In the genomic region with DNA sequence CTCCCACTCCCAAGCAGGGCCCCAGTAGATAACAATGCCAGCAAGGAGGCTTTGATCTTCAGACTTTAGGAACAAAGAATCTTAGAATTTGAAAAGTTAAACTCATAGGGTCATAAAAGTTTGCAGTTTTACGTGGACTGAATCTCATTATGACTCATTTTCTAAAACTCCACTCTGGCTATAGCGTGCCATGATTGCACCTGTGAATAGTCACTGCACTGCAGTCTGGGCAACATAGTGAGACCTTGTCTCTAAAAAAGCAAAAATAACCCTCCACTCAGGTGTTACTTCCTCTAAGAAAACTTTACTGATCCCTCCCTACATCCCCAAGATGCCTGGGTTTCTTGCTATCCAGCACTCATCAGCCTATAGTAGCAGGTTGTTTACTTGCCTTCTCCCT, we compare ENCODE assay signal across 18 cellular contexts.
DNase-seq lines count a peak whose midpoint lies in the region; ATAC-seq, FAIRE-seq and TF ChIP-seq lines count a peak whose summit lies in the region.
"Had no signal": no experiment of that assay in that cellular context is flagged by ENCODE, and none has a peak within 500 bp of the region (broad histone marks: within the 10 kb centered on the region; RNA-seq: fewer than 3 reads in every experiment).

No MANE protein-coding gene starts in this region.

- peak; percentile 44 to 66; a peak in 2 of 4 replicates for TF ChIP-seq EP300 in GM12878 (IDR thresholded peaks at IDR 0.05; ENCODE audit: borderline replicate concordance in 1 of 2, control insufficient read depth in 1 of 2, low read depth in 2 of 2, low read length in 2 of 2)

- peak overlapping the region; percentile 55 for H3K4me2 ChIP-seq in GM12878 (ENCODE audit: control insufficient read depth, insufficient read depth)
- H3K4me2 ChIP-seq: KMS-11 had no signal

- WGBS in GM12878 (ENCODE audit: insufficient coverage, insufficient replicate concordance, low lambda C conversion rate, missing lambda C conversion rate) = 0% methylated on average over 2 of the region's 2 CpGs
- 80 to 87% methylated on average over 2 of the region's 2 CpGs for WGBS in pancreas, 2 donors
- 63 to 83% (median 72%) methylated on average over 2 of the region's 2 CpGs for WGBS in spleen, 5 donors

- no peak for TF ChIP-seq CTCF in GM12878 (IDR thresholded peaks at IDR 0.05 in 2 of 3, conservative IDR thresholded peaks at IDR 0.05 in 1 of 3; ENCODE audit: control insufficient read depth in 2 of 3, extremely low read depth in 1 of 3, insufficient read depth in 1 of 3, low read depth in 3 of 3, low read length in 3 of 3)
- no peak for TF ChIP-seq CTCF in pancreas (IDR thresholded peaks at IDR 0.05)
- TF ChIP-seq CTCF in spleen (IDR thresholded peaks at IDR 0.05 in 8 of 11, conservative IDR thresholded peaks at IDR 0.05 in 3 of 11) = no peak

- TF ChIP-seq RAD21 in GM12878 (IDR thresholded peaks at IDR 0.05; ENCODE audit: insufficient read depth, low read depth, low read length) = no peak

- no peak overlapping the region; the same call in 1 of the 2 replicates for H3K9ac ChIP-seq in GM12878 (ENCODE audit: control insufficient read depth, insufficient read depth, low read length)
- H3K9ac ChIP-seq: KMS-11, parathyroid adenoma had no signal

- BruUV-seq in GM12878 (replicated peaks; lab: Mats Ljungman, UMichigan) = no TSS peak

- peak; percentile 85 for FAIRE-seq in GM12878 (lab: Jason Lieb, UNC)
- FAIRE-seq in pancreas (lab: Jason Lieb, UNC) = no peak

- intact Hi-C loops in GM12878 (cut with micrococcal nuclease; ENCODE audit: unreplicated experiment) = no loop called here
- intact Hi-C loops in pancreas (cut with DNase I) = no loop called here
- intact Hi-C loops in spleen (cut with DNase I; ENCODE audit: low total_unique reads) = no loop called here

- TF ChIP-seq POLR2A in GM12878 (IDR thresholded peaks at IDR 0.05; ENCODE audit: low read depth, low read length) (no peak), spleen (IDR thresholded peaks at IDR 0.05) (no peak)

- H4K20me1 ChIP-seq in GM12878 (ENCODE audit: control insufficient read depth, insufficient read depth) = no peaks in the 10 kb centered on the region

- DNase-seq in GM12878 (ENCODE audit: low read depth, low spot score) = peak; percentile 47
- DNase-seq in NCI-H524 (lab: John Stamatoyannopoulos, UW) = no peak
- DNase-seq in pancreas = no peak
- DNase-seq in spleen = no peak
- DNase-seq in HEK293T (ENCODE audit: extremely low spot score) = no peak
- DNase-seq: activated CD4-positive, alpha-beta T cell treated with anti-CD3 and anti-CD28 coated beads, Interleukin-2, amount 50 U/mL, for 1 hour; activated naive CD4-positive, alpha-beta T cell treated with anti-CD3 and anti-CD28 coated beads, Interleukin-2, amount 50 U/mL, for 16 hours; erythroblast; GDM1; SW 1271 had no signal

- RAD21 ChIA-PET in GM12878 (lab: Charles Lee; ENCODE audit: unreplicated experiment) = no interaction called here

- H3K79me2 ChIP-seq in GM12878 (ENCODE audit: control insufficient read depth, insufficient read depth, low read length) = no peaks in the 10 kb centered on the region
- H3K79me2 ChIP-seq: parathyroid adenoma had no signal

- H3K9me3 ChIP-seq in GM12878 (replicated peaks; ENCODE audit: control insufficient read depth, insufficient read depth, low read length) = peaks cover 2% of the 10 kb centered on the region; the same call in 1 of the 3 replicates
- no peaks in the 10 kb centered on the region for H3K9me3 ChIP-seq in pancreas
- H3K9me3 ChIP-seq in spleen = peaks cover 0 to 7% (median 0%) of the 10 kb centered on the region in 8 donors
- H3K9me3 ChIP-seq: HAP-1 had no signal

- H3K4me1 ChIP-seq in GM12878 (ENCODE audit: control insufficient read depth, insufficient read depth, low read length) (peaks cover 32% of the 10 kb centered on the region), pancreas (no peaks in the 10 kb centered on the region), spleen (no peaks in the 10 kb centered on the region)
- H3K4me1 ChIP-seq: parathyroid adenoma had no signal

- CTCF ChIA-PET in GM12878 (lab: Yijun Ruan, JAX) (no interaction called here), HEK293T (lab: Yijun Ruan, JAX) (no interaction called here)

- no peaks in the 10 kb centered on the region for H3K36me3 ChIP-seq in GM12878 (ENCODE audit: control insufficient read depth in 2 of 2, insufficient read depth in 2 of 2, low read length in 1 of 2)
- no peaks in the 10 kb centered on the region for H3K36me3 ChIP-seq in pancreas
- no peaks in the 10 kb centered on the region for H3K36me3 ChIP-seq in spleen
- H3K36me3 ChIP-seq: HAP-1 had no signal

- H2AFZ ChIP-seq in GM12878 (ENCODE audit: control insufficient read depth, low read depth, low read length) = peak overlapping the region; percentile 24; the same call in 1 of the 2 replicates
- H2AFZ ChIP-seq: parathyroid adenoma had no signal

- in situ Hi-C loops in GM12878 (cut with MboI) = no loop called here

- H3K27ac ChIP-seq in GM12878 (ENCODE audit: control insufficient read depth, insufficient read depth) (peak overlapping the region; percentile 63), pancreas (no peak overlapping the region), spleen (no peak overlapping the region)
- H3K27ac ChIP-seq: C4-2B, KMS-11, parathyroid adenoma had no signal

- POLR2A ChIA-PET in GM12878 (lab: Charles Lee) (no interaction called here), HEK293T (lab: Yijun Ruan, JAX) (no interaction called here)

- SMC1A ChIA-PET in GM12878 (lab: Charles Lee; ENCODE audit: uncharacterized antibody, unreplicated experiment) = interaction anchor here (0.6 kb wide), 1 partner anchor 1111 kb away, joined by 3 read pairs; no protein-coding TSS in a partner anchor

- H3K4me3 ChIP-seq in GM12878 (no peak overlapping the region), pancreas (no peak overlapping the region), spleen (no peak overlapping the region)
- H3K4me3 ChIP-seq: HAP-1 had no signal

- peak; percentile 95 for ATAC-seq in GM18870 (IDR thresholded peaks at IDR 0.05; ENCODE audit: unreplicated experiment)
- ATAC-seq in GM21528 (IDR thresholded peaks at IDR 0.05; ENCODE audit: low FRiP score, unreplicated experiment) = peak; percentile 80
- peak; percentile 88 for ATAC-seq in HG03064 (IDR thresholded peaks at IDR 0.05; ENCODE audit: low read depth, unreplicated experiment)
- peak; percentile 89 for ATAC-seq in GM12878
- ATAC-seq in pancreas = no peak
- ATAC-seq: stimulated activated effector memory CD8-positive, alpha-beta T cell treated with anti-CD3 and anti-CD28 coated beads, Interleukin-12 subunit alpha, Interleukin-12 subunit beta, amount 100 ng/mL, for 72 hours had no signal

- H3K27me3 ChIP-seq in GM12878 (replicated peaks in 1 of 2; ENCODE audit: control insufficient read depth in 2 of 2, insufficient read depth in 2 of 2, low read length in 1 of 2) (no peaks in the 10 kb centered on the region), pancreas (no peaks in the 10 kb centered on the region), spleen (replicated peaks in 1 of 7) (no peaks in the 10 kb centered on the region)

TF ChIP-seq in GM12878, 131 proteins besides CTCF, POLR2A, EP300 and RAD21 (continues in another document):
- no peak for TF ChIP-seq IRF5 (IDR thresholded peaks at IDR 0.05; ENCODE audit: borderline replicate concordance)
- peak; percentile 23 for TF ChIP-seq SP1 (IDR thresholded peaks at IDR 0.05; ENCODE audit: low read depth, low read length)
- TF ChIP-seq TARDBP (IDR thresholded peaks at IDR 0.05; ENCODE audit: borderline replicate concordance) = no peak
- no peak for TF ChIP-seq SIX5 (IDR thresholded peaks at IDR 0.05; ENCODE audit: low read depth, low read length, severe bottlenecking)
- no peak for TF ChIP-seq BHLHE40 (IDR thresholded peaks at IDR 0.05; ENCODE audit: borderline replicate concordance in 1 of 2, low read depth in 2 of 2, low read length in 1 of 2)
- no peak for TF ChIP-seq HDGF (IDR thresholded peaks at IDR 0.05)
- no peak for TF ChIP-seq SREBF1 (IDR thresholded peaks at IDR 0.05; ENCODE audit: low read length)
- no peak for TF ChIP-seq CBX3 (IDR thresholded peaks at IDR 0.05; ENCODE audit: borderline replicate concordance, low read depth)

TF ChIP-seq in HEK293T, 16 proteins besides CTCF, POLR2A, EP300 and RAD21:
- TF ChIP-seq ARNT (IDR thresholded peaks at IDR 0.05) (no peak), SP1 (IDR thresholded peaks at IDR 0.05) (no peak), BHLHE40 (IDR thresholded peaks at IDR 0.05; ENCODE audit: borderline replicate concordance) (no peak), HDGF (IDR thresholded peaks at IDR 0.05; ENCODE audit: borderline replicate concordance) (no peak), ELF4 (IDR thresholded peaks at IDR 0.05) (no peak), ZNF384 (IDR thresholded peaks at IDR 0.05) (no peak), SUZ12 (IDR thresholded peaks at IDR 0.05) (no peak), LEF1 (IDR thresholded peaks at IDR 0.05; ENCODE audit: borderline replicate concordance) (no peak), FOXK2 (IDR thresholded peaks at IDR 0.05) (no peak), FOXA1 (IDR thresholded peaks at IDR 0.05) (no peak), PKNOX1 (IDR thresholded peaks at IDR 0.05) (no peak), FOXM1 (IDR thresholded peaks at IDR 0.05; ENCODE audit: borderline replicate concordance) (no peak)

Comparison
In these comparisons a context has a peak if more than half of its experiments do, and no peak if none do; other contexts are left out.
1. ATAC-seq: peak in GM18870 (single experiment), GM21528 (single experiment), HG03064 (single experiment) and GM12878 (single experiment); none in pancreas (0 of 4).